In genomic region chr1:62391369-62391971, GRCh38 we compare ENCODE assay signal across 8 cellular contexts. TPM values are rescaled to one million over a fixed set of nuclear protein-coding genes. Genes with fewer than 3 reads are reported as not detected.
DNase-seq lines count a peak whose midpoint lies in the region; ATAC-seq and TF ChIP-seq lines count a peak whose summit lies in the region.

No MANE protein-coding gene starts in this region.

- H3K4me3 Mint-ChIP-seq in endothelial cell (ENCODE audit: unreplicated experiment), result no peak overlapping the region

- 26% methylated on average over 3 of the region's 3 CpGs for WGBS in smooth muscle cell (ENCODE audit: low lambda C conversion rate)

- POLR2A ChIA-PET in BJ (lab: Charles Lee), result no interaction called here

- TF ChIP-seq CTCF in BJ (IDR thresholded peaks at IDR 0.05; ENCODE audit: insufficient read depth, low read depth, low read length), result peak; percentile 44
- TF ChIP-seq CTCF in endothelial cell (IDR thresholded peaks at IDR 0.05; ENCODE audit: unreplicated experiment), result peak; percentile 86
- peak; percentile 61 for TF ChIP-seq CTCF in smooth muscle cell (IDR thresholded peaks at IDR 0.05; ENCODE audit: borderline replicate concordance, insufficient read depth, poor library complexity, severe bottlenecking)

- peak; percentile 43 for ATAC-seq in GM18868 (IDR thresholded peaks at IDR 0.05; ENCODE audit: unreplicated experiment)

- no peaks in the 10 kb centered on the region for H3K79me2 ChIP-seq in smooth muscle cell (ENCODE audit: low read depth)

- no peaks in the 10 kb centered on the region for H3K9me3 ChIP-seq in smooth muscle cell (replicated peaks; ENCODE audit: low read depth)

- no peak overlapping the region for H3K27ac ChIP-seq in smooth muscle cell (ENCODE audit: low read depth)

- CTCF ChIA-PET in BJ (lab: Yijun Ruan, JAX), result interaction anchor here (0.7 to 1.3 kb wide), 3 partner anchors 10 to 216 kb away, joined by 3 read pairs; no protein-coding TSS in a partner anchor

- H3K36me3 Mint-ChIP-seq in endothelial cell (ENCODE audit: low read depth, unreplicated experiment), result no peaks in the 10 kb centered on the region

- H3K27me3 Mint-ChIP-seq in endothelial cell (ENCODE audit: unreplicated experiment), result peaks cover 3% of the 10 kb centered on the region

- H3K4me1 Mint-ChIP-seq in endothelial cell (ENCODE audit: unreplicated experiment), result peaks cover 24% of the 10 kb centered on the region

- no peaks in the 10 kb centered on the region for H4K20me1 ChIP-seq in smooth muscle cell (ENCODE audit: low read depth)

- no peak for DNase-seq in BJ (ENCODE audit: low read depth)
- peak; percentile 8 for DNase-seq in NCI-H82 treated with DMSO at 0.1 percent for 48 hours (lab: John Stamatoyannopoulos, UW; ENCODE audit: unreplicated experiment)
- DNase-seq in endothelial cell (ENCODE audit: low spot score), result peak; percentile 58
- no peak for DNase-seq in smooth muscle cell (lab: John Stamatoyannopoulos, UW; ENCODE audit: unreplicated experiment)
- no peak for DNase-seq in glomerular visceral epithelial cell (ENCODE audit: extremely low spot score)
- DNase-seq in T1000 (lab: John Stamatoyannopoulos, UW), result no peak
- no peak for DNase-seq in NK-92 (lab: John Stamatoyannopoulos, UW; ENCODE audit: unreplicated experiment)

- H3K36me3 ChIP-seq in BJ (ENCODE audit: control insufficient read depth, insufficient read depth, low read length) (no peaks in the 10 kb centered on the region), smooth muscle cell (ENCODE audit: low read depth) (no peaks in the 10 kb centered on the region)

- no peak overlapping the region for H3K4me3 ChIP-seq in BJ (ENCODE audit: low read depth, low read length)
- H3K4me3 ChIP-seq in smooth muscle cell, result no peak overlapping the region

- no peak overlapping the region for H3K9ac ChIP-seq in smooth muscle cell (ENCODE audit: low read depth)

- peaks cover 7% of the 10 kb centered on the region for H3K4me1 ChIP-seq in smooth muscle cell (ENCODE audit: low read depth)

- H3K4me2 ChIP-seq in smooth muscle cell, result no peak overlapping the region

- peaks cover 2% of the 10 kb centered on the region; the same call in 1 of the 2 replicates for H3K27me3 ChIP-seq in BJ (ENCODE audit: control insufficient read depth, insufficient read depth, low read length)
- no peaks in the 10 kb centered on the region for H3K27me3 ChIP-seq in smooth muscle cell (ENCODE audit: low read depth)

- no peaks in the 10 kb centered on the region for H3F3A ChIP-seq in smooth muscle cell (ENCODE audit: low read depth)

- H3K9me3 Mint-ChIP-seq in endothelial cell (ENCODE audit: unreplicated experiment), result no peaks in the 10 kb centered on the region

- no peak overlapping the region for H3K27ac Mint-ChIP-seq in endothelial cell (ENCODE audit: unreplicated experiment)

- peak overlapping the region; percentile 38 for H2AFZ ChIP-seq in smooth muscle cell (ENCODE audit: low read depth)

RNA-seq across cellular contexts. Expression of gene USP1, which starts 45.4 kb away (rescaled TPM):
- 4.3 and 9.6 TPM in 2 replicates for polyA plus RNA-seq in BJ (2011; rRNA removed)
- 2.4 and 5.1 TPM in 2 replicates for polyA minus RNA-seq in BJ (2011; rRNA and poly(A)+ RNA removed)
- 20.0 TPM for total RNA-seq in endothelial cell (ENCODE audit: unreplicated experiment)
- 22.1 TPM in 2 replicates for total RNA-seq in smooth muscle cell
- 11.2 and 11.9 TPM in 2 replicates for polyA plus RNA-seq in smooth muscle cell

Comparison
In these comparisons a context has a peak if more than half of its experiments do, and no peak if none do; other contexts are left out.
1. DNase-seq: peak in NCI-H82 treated with DMSO at 0.1 percent for 48 hours (single experiment) and endothelial cell (single experiment); none in BJ (single experiment), smooth muscle cell (single experiment), glomerular visceral epithelial cell (single experiment), T1000 (single experiment) and NK-92 (single experiment).
2. Peak in every context shown above with its lines, with median percentiles within 50 percentile points of each other: CTCF ChIP-seq.